ENCODE assay signal across 17 cellular contexts in the genomic region with DNA sequence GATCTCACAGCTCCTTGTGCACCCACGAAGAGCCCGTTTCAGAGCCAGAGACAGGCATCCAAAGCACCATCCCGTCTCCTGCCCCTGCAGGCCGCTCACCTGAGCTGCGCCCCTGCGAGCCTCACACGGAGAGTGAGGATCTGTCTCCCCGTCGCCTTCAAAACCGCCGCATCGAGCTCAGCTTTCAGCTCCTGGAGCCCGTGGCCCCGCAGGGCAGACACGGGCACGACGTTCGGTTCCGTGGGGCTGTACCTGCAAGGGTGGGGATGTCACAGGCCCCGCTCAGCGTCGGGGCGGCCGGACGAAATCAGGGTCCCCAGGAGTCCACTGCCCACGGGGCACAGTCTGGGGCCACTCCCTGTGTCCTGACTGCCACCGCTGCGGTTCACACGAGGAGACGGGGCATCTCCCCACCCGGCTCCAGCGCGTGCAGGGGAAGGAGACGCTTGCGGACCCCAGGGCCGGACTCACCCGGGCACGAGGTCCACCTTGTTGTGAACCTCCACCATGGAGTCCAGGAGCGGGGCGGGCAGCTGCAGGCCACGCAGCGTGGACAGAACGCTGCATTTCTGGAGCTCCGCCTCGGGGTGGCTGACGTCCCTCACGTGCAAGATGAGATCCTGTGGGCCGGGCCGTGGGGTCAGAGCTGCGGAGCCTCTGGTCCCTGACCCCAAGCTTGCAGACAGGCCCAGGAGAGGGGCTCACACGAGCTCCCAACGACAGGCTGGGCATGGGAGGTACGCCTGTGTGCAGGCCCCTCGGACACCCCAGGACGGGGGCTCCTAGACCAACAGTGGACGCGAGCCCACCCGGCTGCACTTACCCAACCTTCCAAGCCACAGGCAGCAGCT. TPM values are rescaled to one million over a fixed set of nuclear protein-coding genes. Genes with fewer than 3 reads are reported as not detected.
DNase-seq lines count a peak whose midpoint lies in the region; ATAC-seq and TF ChIP-seq lines count a peak whose summit lies in the region.
"Had no signal": no experiment of that assay in that cellular context is flagged by ENCODE, and none has a peak within 500 bp of the region (broad histone marks: within the 10 kb centered on the region; RNA-seq: fewer than 3 reads in every experiment).

No MANE protein-coding gene starts in this region.

- H3K9ac ChIP-seq in trophoblast cell (ENCODE audit: low read length): no peak overlapping the region

- no peak overlapping the region for H4K8ac ChIP-seq in trophoblast cell (ENCODE audit: low read depth, low read length)

- H3K36me3 ChIP-seq in GM23338 (ENCODE audit: insufficient read depth) (peaks cover 24% of the 10 kb centered on the region), trophoblast cell (ENCODE audit: control insufficient read depth in 1 of 2, insufficient read depth in 2 of 2, low read length in 2 of 2) (peaks cover 50 to 65% of the 10 kb centered on the region in 2 experiments)

- H4K12ac ChIP-seq in trophoblast cell (ENCODE audit: low read depth, low read length): no peak overlapping the region

- WGBS in trophoblast cell (ENCODE audit: extremely low coverage, insufficient coverage, insufficient read length): no CpG with 5 or more reads among the region's 58 CpGs

- H3K79me2 ChIP-seq in GM23338 (replicated peaks; ENCODE audit: insufficient read depth) (0 out of 2 replicates have a peak, but pooled peaks cover 4% of the 10 kb centered on the region), trophoblast cell (ENCODE audit: control insufficient read depth, insufficient read depth, low read length, poor library complexity) (no peaks in the 10 kb centered on the region)

- no peak overlapping the region for H2BK120ac ChIP-seq in trophoblast cell (ENCODE audit: insufficient read depth, low read length, poor library complexity)

- no peak overlapping the region for H2AK5ac ChIP-seq in trophoblast cell (ENCODE audit: low read length)

- intact Hi-C loops in CD4-positive, alpha-beta T cell (cut with DNase I, micrococcal nuclease): no loop called here

- peak overlapping the region; percentile 18 for H3K18ac ChIP-seq in trophoblast cell (ENCODE audit: low read length)

- H2AFZ ChIP-seq in GM23338 (no peak overlapping the region), trophoblast cell (ENCODE audit: insufficient read depth, low read length, poor library complexity) (no peak overlapping the region)

- no peaks in the 10 kb centered on the region for H3K27me3 Mint-ChIP-seq in CD4-positive, alpha-beta T cell
- peaks cover 24% of the 10 kb centered on the region for H3K27me3 Mint-ChIP-seq in GM23338 (ENCODE audit: insufficient read depth, low read depth, poor library complexity)
- H3K27me3 Mint-ChIP-seq in activated T-cell treated with anti-CD3 and anti-CD28 coated beads, Interleukin-2, amount 50 U/mL, for 24 hours: no peaks in the 10 kb centered on the region
- H3K27me3 Mint-ChIP-seq: activated CD8-positive, alpha-beta T cell treated with anti-CD3 and anti-CD28 coated beads for 36 hours; activated naive CD8-positive, alpha-beta T cell treated with anti-CD3 and anti-CD28 coated beads, Interleukin-2, amount 10 ng/mL, durations not matched to agents 7 days and 5 days had no signal

- no peaks in the 10 kb centered on the region for H3K9me2 ChIP-seq in GM23338 (ENCODE audit: insufficient read depth)

- ATAC-seq in CD4-positive, alpha-beta T cell (ENCODE audit: poor library complexity): peak; percentile 25
- no peak; the same call in 2 of the 3 replicates for ATAC-seq in GM23338
- ATAC-seq: activated CD8-positive, alpha-beta T cell treated with anti-CD3 and anti-CD28 coated beads for 36 hours; activated T-cell treated with anti-CD3 and anti-CD28 coated beads, Interleukin-2, amount 50 U/mL, for 72 hours; SK-N-SH treated with all-trans-retinoic acid at 6 μM for 48 hours; WTC11 had no signal

- peaks cover 13% of the 10 kb centered on the region for H4K20me1 ChIP-seq in GM23338 (replicated peaks; ENCODE audit: insufficient read depth)

- peaks cover 46% of the 10 kb centered on the region for H3F3A ChIP-seq in GM23338 (replicated peaks; ENCODE audit: low read depth)

- H3K4me3 ChIP-seq in GM23338 (no peak overlapping the region), trophoblast cell (ENCODE audit: low read depth, low read length) (no peak overlapping the region)
- H3K4me3 ChIP-seq: colonic mucosa had no signal

- H3K4me1 Mint-ChIP-seq in CD4-positive, alpha-beta T cell (ENCODE audit: low read depth): no peaks in the 10 kb centered on the region
- no peaks in the 10 kb centered on the region for H3K4me1 Mint-ChIP-seq in GM23338
- no peaks in the 10 kb centered on the region for H3K4me1 Mint-ChIP-seq in activated T-cell treated with anti-CD3 and anti-CD28 coated beads, Interleukin-2, amount 50 U/mL, for 24 hours (ENCODE audit: low read depth)
- H3K4me1 Mint-ChIP-seq: immature natural killer cell, WTC11 had no signal

- no peak overlapping the region for H2BK5ac ChIP-seq in trophoblast cell (ENCODE audit: low read depth, low read length, poor library complexity)

- H3K4me1 ChIP-seq in GM23338 (ENCODE audit: insufficient read depth) (no peaks in the 10 kb centered on the region), trophoblast cell (ENCODE audit: control insufficient read depth in 1 of 2, insufficient read depth in 2 of 2, low read length in 2 of 2) (no peaks in the 10 kb centered on the region)
- H3K4me1 ChIP-seq: colonic mucosa had no signal

- H2BK12ac ChIP-seq in trophoblast cell (ENCODE audit: low read length): no peak overlapping the region

- H4K91ac ChIP-seq in trophoblast cell (ENCODE audit: low read depth, low read length): no peak overlapping the region

- H3K23ac ChIP-seq in trophoblast cell (ENCODE audit: low read length): no peak overlapping the region

- H3K36me3 Mint-ChIP-seq in CD4-positive, alpha-beta T cell (ENCODE audit: low read depth): peaks cover 63% of the 10 kb centered on the region
- peaks cover 86% of the 10 kb centered on the region for H3K36me3 Mint-ChIP-seq in GM23338 (ENCODE audit: low read depth)
- H3K36me3 Mint-ChIP-seq in activated T-cell treated with anti-CD3 and anti-CD28 coated beads, Interleukin-2, amount 50 U/mL, for 24 hours (ENCODE audit: low read depth): peaks cover 89% of the 10 kb centered on the region

- H3K27ac Mint-ChIP-seq in CD4-positive, alpha-beta T cell: no peak overlapping the region
- H3K27ac Mint-ChIP-seq in GM23338: no peak overlapping the region
- no peak overlapping the region for H3K27ac Mint-ChIP-seq in activated T-cell treated with anti-CD3 and anti-CD28 coated beads, Interleukin-2, amount 50 U/mL, for 24 hours
- H3K27ac Mint-ChIP-seq: activated CD8-positive, alpha-beta T cell treated with anti-CD3 and anti-CD28 coated beads for 36 hours; activated naive CD8-positive, alpha-beta T cell treated with anti-CD3 and anti-CD28 coated beads, Interleukin-2, amount 10 ng/mL, durations not matched to agents 7 days and 5 days; activated T-cell treated with anti-CD3 and anti-CD28 coated beads, Interleukin-2, amount 50 U/mL, for 72 hours; immature natural killer cell; WTC11 had no signal

- no peak for DNase-seq in CD4-positive, alpha-beta T cell
- DNase-seq in GM23338 (ENCODE audit: low spot score) (peak; percentile 29), epidermal melanocyte (ENCODE audit: insufficient read length, low spot score) (peak; percentile 17), trophoblast cell (no peak), NCI-H774 (lab: John Stamatoyannopoulos, UW) (no peak), SHP77 treated with DMSO at 0.1 percent for 48 hours (lab: John Stamatoyannopoulos, UW) (no peak)
- DNase-seq in activated T-cell treated with anti-CD3 and anti-CD28 coated beads, Interleukin-2, amount 50 U/mL, for 24 hours: no peak
- DNase-seq in stimulated activated CD4-positive, alpha-beta T cell treated with anti-CD3 and anti-CD28 coated beads, Interleukin-4, amount 100 ng/mL, for 4 hours: no peak
- DNase-seq: activated CD8-positive, alpha-beta T cell treated with anti-CD3 and anti-CD28 coated beads for 36 hours; activated naive CD8-positive, alpha-beta T cell treated with anti-CD3 and anti-CD28 coated beads, Interleukin-2, amount 10 ng/mL, durations not matched to agents 7 days and 5 days; activated T-cell treated with anti-CD3 and anti-CD28 coated beads, Interleukin-2, amount 50 U/mL, for 72 hours; colonic mucosa; GF-D8; immature natural killer cell; NCI-H446 treated with DMSO at 0.1 percent for 48 hours had no signal

- no peak for TF ChIP-seq CTCF in CD4-positive, alpha-beta T cell (IDR thresholded peaks at IDR 0.05)
- no peak for TF ChIP-seq CTCF in GM23338 (conservative IDR thresholded peaks at IDR 0.05; ENCODE audit: low read depth in 2 of 2)

- POLR2A ChIA-PET in CD4-positive, alpha-beta T cell (lab: Charles Lee): no interaction called here

- H3K27me3 ChIP-seq in CD4-positive, alpha-beta T cell (ENCODE audit: control insufficient read depth, insufficient read depth, low read length): no peaks in the 10 kb centered on the region
- H3K27me3 ChIP-seq in GM23338 (ENCODE audit: insufficient read depth): no peaks in the 10 kb centered on the region
- H3K27me3 ChIP-seq in trophoblast cell (ENCODE audit: insufficient read depth, low read length): no peaks in the 10 kb centered on the region
- H3K27me3 ChIP-seq: colonic mucosa had no signal

- no peak overlapping the region for H3K4me2 ChIP-seq in GM23338
- no peak overlapping the region for H3K4me2 ChIP-seq in trophoblast cell (ENCODE audit: low read length)

- no peaks in the 10 kb centered on the region for H3K9me3 Mint-ChIP-seq in CD4-positive, alpha-beta T cell
- peaks cover 2% of the 10 kb centered on the region; the same call in 1 of the 3 replicates for H3K9me3 Mint-ChIP-seq in GM23338
- H3K9me3 Mint-ChIP-seq in activated T-cell treated with anti-CD3 and anti-CD28 coated beads, Interleukin-2, amount 50 U/mL, for 24 hours: no peaks in the 10 kb centered on the region
- H3K9me3 Mint-ChIP-seq: activated CD8-positive, alpha-beta T cell treated with anti-CD3 and anti-CD28 coated beads for 36 hours; activated naive CD8-positive, alpha-beta T cell treated with anti-CD3 and anti-CD28 coated beads, Interleukin-2, amount 10 ng/mL, durations not matched to agents 7 days and 5 days; activated T-cell treated with anti-CD3 and anti-CD28 coated beads, Interleukin-2, amount 50 U/mL, for 72 hours; WTC11 had no signal

- CTCF ChIA-PET in CD4-positive, alpha-beta T cell (lab: Charles Lee): no interaction called here

- H3K4me3 Mint-ChIP-seq in CD4-positive, alpha-beta T cell: no peak overlapping the region
- H3K4me3 Mint-ChIP-seq in GM23338: no peak overlapping the region
- no peak overlapping the region for H3K4me3 Mint-ChIP-seq in activated T-cell treated with anti-CD3 and anti-CD28 coated beads, Interleukin-2, amount 50 U/mL, for 24 hours
- H3K4me3 Mint-ChIP-seq: activated CD8-positive, alpha-beta T cell treated with anti-CD3 and anti-CD28 coated beads for 36 hours; activated naive CD8-positive, alpha-beta T cell treated with anti-CD3 and anti-CD28 coated beads, Interleukin-2, amount 10 ng/mL, durations not matched to agents 7 days and 5 days; activated T-cell treated with anti-CD3 and anti-CD28 coated beads, Interleukin-2, amount 50 U/mL, for 72 hours; immature natural killer cell; WTC11 had no signal

- H3K14ac ChIP-seq in trophoblast cell (ENCODE audit: low read length): no peak overlapping the region

- no peak overlapping the region for H3K27ac ChIP-seq in CD4-positive, alpha-beta T cell (ENCODE audit: low read depth, low read length)
- no peak overlapping the region for H3K27ac ChIP-seq in GM23338 (ENCODE audit: low read depth)
- no peak overlapping the region for H3K27ac ChIP-seq in trophoblast cell (ENCODE audit: low read depth, low read length)
- H3K27ac ChIP-seq: colonic mucosa had no signal

- no peak overlapping the region for H3K4ac ChIP-seq in trophoblast cell (ENCODE audit: low read depth, low read length)

- no peaks in the 10 kb centered on the region for H3K9me3 ChIP-seq in CD4-positive, alpha-beta T cell (ENCODE audit: control insufficient read depth, low read length)
- peaks cover 5% of the 10 kb centered on the region for H3K9me3 ChIP-seq in trophoblast cell (ENCODE audit: insufficient read depth, low read depth, low read length)
- H3K9me3 ChIP-seq: colonic mucosa had no signal

- no peaks in the 10 kb centered on the region for H3K79me1 ChIP-seq in trophoblast cell (ENCODE audit: low read length)

RNA-seq across cellular contexts. Expression of a gene that starts 11.1 kb away (rescaled TPM):
- 10 to 100 TPM; 53.5 to 53.9 TPM for total RNA-seq in CD4-positive, alpha-beta T cell
- total RNA-seq in GM23338 (2014; rRNA removed; shearing (Covaris generic)): 57.4 and 66.8 TPM in 2 replicates
- polyA plus RNA-seq in GM23338 (2016; fragmentation: Nextera tagmentation; extraction: Ambion mirVana): 41.4 and 43.6 TPM in 2 replicates
- polyA plus RNA-seq in trophoblast cell (2013): 30.2 and 30.6 TPM in 2 replicates

RNA-seq across cellular contexts. Expression of a gene that starts 26.3 kb away (rescaled TPM):
- 10 to 100 TPM; 33.0 to 35.8 TPM for total RNA-seq in CD4-positive, alpha-beta T cell
- 95.9 and 112 TPM in 2 replicates for total RNA-seq in GM23338 (2014; rRNA removed; shearing (Covaris generic))
- polyA plus RNA-seq in GM23338 (2016; fragmentation: Nextera tagmentation; extraction: Ambion mirVana): 48.7 and 50.9 TPM in 2 replicates
- polyA plus RNA-seq in trophoblast cell (2013): 50.3 and 51.6 TPM in 2 replicates

Comparison
In these comparisons a context has a peak if more than half of its experiments do, and no peak if none do; other contexts are left out.
1. DNase-seq: peak in GM23338 (single experiment) and epidermal melanocyte (single experiment); none in CD4-positive, alpha-beta T cell (0 of 10), trophoblast cell (0 of 2), activated T-cell treated with anti-CD3 and anti-CD28 coated beads, Interleukin-2, amount 50 U/mL, for 24 hours (single experiment), NCI-H774 (single experiment), stimulated activated CD4-positive, alpha-beta T cell treated with anti-CD3 and anti-CD28 coated beads, Interleukin-4, amount 100 ng/mL, for 4 hours (0 of 2) and SHP77 treated with DMSO at 0.1 percent for 48 hours (single experiment).